10 cellular contexts compared by ENCODE assay signal in the genomic region with DNA sequence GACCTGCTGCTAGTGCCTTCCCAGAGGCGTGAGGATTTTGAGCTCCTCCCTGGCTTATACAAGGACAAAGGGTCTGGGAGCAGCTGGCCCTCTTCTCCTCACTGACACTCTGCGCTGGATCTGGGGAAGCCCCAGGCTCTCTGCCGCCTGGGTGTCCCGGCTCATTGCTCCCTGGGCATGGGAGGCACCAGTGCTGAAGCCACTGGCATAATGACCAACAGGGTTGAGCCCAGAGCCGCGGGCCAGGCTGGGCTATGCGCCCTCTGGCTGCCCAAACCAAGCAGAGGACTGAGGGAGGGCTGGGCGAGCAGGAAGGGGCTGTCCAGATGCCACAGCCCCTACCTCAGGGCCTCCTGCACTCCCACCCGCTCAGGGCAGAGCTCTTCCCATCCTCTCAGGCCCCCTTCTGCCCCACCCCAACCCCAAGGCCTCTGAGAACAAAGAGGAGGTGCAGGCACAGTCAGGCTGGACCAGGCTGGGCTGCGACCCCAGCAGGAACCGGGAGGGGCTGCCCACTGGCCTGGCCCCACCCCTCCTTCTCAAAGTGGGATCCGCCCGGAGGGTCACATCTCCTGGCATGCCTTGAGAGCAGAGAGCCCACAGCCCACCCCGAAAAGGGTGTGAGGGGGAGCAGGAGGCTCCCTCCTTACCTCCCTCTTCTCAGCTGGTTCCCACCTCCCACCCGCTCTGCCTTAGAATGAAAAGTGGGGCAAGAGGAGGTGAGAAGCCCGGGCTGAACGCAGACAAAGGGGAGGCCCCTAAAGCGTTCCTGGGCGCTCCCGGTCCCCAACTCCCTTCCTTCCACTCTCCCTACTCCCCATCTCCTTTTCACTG. TPM values are rescaled to one million over a fixed set of nuclear protein-coding genes. Genes with fewer than 3 reads are reported as not detected.
A peak's percentile ranks its signal among the peaks of the same experiment; 100 is the strongest.
DNase-seq lines count a peak whose midpoint lies in the region; ATAC-seq and TF ChIP-seq lines count a peak whose summit lies in the region.
"Had no signal": no experiment of that assay in that cellular context is flagged by ENCODE, and none has a peak within 500 bp of the region (broad histone marks: within the 10 kb centered on the region; RNA-seq: fewer than 3 reads in every experiment).

No MANE protein-coding gene starts in this region.

- DNase-seq in CMK (ENCODE audit: low read depth) (peak; percentile 47), PC-3 (no peak), globus pallidus (ENCODE audit: low spot score) (peak; percentile 83), occipital lobe (lab: John Stamatoyannopoulos, UW) (peak; percentile 40)
- no peak for DNase-seq in activated CD8-positive, alpha-beta memory T cell treated with anti-CD3 and anti-CD28 coated beads, Interleukin-2, amount 10 ng/mL, durations not matched to agents 7 days and 5 days
- no peak for DNase-seq in naive thymus-derived CD8-positive, alpha-beta T cell
- no peak for DNase-seq in activated CD4-positive, CD25-positive, alpha-beta regulatory T cell (lab: John Stamatoyannopoulos, UW)

- no peaks in the 10 kb centered on the region for H3F3A ChIP-seq in PC-3 (ENCODE audit: low read length, unreplicated experiment)

- H2AFZ ChIP-seq in PC-3 (ENCODE audit: low read length), result no peak overlapping the region

- no peaks in the 10 kb centered on the region for H4K20me1 ChIP-seq in PC-3 (ENCODE audit: low read length)

- H3K9me2 ChIP-seq in PC-3 (replicated peaks; ENCODE audit: low read length), result no peaks in the 10 kb centered on the region

- TF ChIP-seq CTCF in PC-3 (conservative IDR thresholded peaks at IDR 0.05; ENCODE audit: low read depth, low read length), result 0 out of 2 replicates have a peak, but pooled peaks have one; percentile 17

- no peak overlapping the region for H3K4me3 Mint-ChIP-seq in activated CD8-positive, alpha-beta memory T cell treated with anti-CD3 and anti-CD28 coated beads, Interleukin-2, amount 10 ng/mL, durations not matched to agents 7 days and 5 days
- H3K4me3 Mint-ChIP-seq in naive thymus-derived CD8-positive, alpha-beta T cell, result peak overlapping the region in 2 of 10 donors; percentile 49 to 55
- H3K4me3 Mint-ChIP-seq: activated naive CD8-positive, alpha-beta T cell had no signal

- 0 out of 2 replicates have a peak, but pooled peaks have one; percentile 8 for ATAC-seq in PC-3
- no peak for ATAC-seq in activated CD8-positive, alpha-beta memory T cell treated with anti-CD3 and anti-CD28 coated beads, Interleukin-2, amount 10 ng/mL, durations not matched to agents 7 days and 5 days
- ATAC-seq in naive thymus-derived CD8-positive, alpha-beta T cell, result no peak
- no peak for ATAC-seq in HG03095 (IDR thresholded peaks at IDR 0.05; ENCODE audit: unreplicated experiment)

- H3K4me1 ChIP-seq in PC-3 (ENCODE audit: insufficient read depth, low read length), result 0 out of 2 replicates have a peak, but pooled peaks cover 4% of the 10 kb centered on the region

- H3K9ac ChIP-seq in PC-3 (ENCODE audit: low read length), result no peak overlapping the region

- no peak overlapping the region for H3K27ac ChIP-seq in PC-3 (ENCODE audit: low read length)

- H3K4me1 Mint-ChIP-seq in activated CD8-positive, alpha-beta memory T cell treated with anti-CD3 and anti-CD28 coated beads, Interleukin-2, amount 10 ng/mL, durations not matched to agents 7 days and 5 days, result peaks cover 9% of the 10 kb centered on the region
- H3K4me1 Mint-ChIP-seq in naive thymus-derived CD8-positive, alpha-beta T cell, result peaks cover 6 to 17% (median 12%) of the 10 kb centered on the region in 4 donors

- no peak overlapping the region for H3K4me3 ChIP-seq in PC-3 (ENCODE audit: low read length)

- CTCF ChIA-PET in PC-3 (lab: Charles Lee), result no interaction called here
- CTCF ChIA-PET in activated CD8-positive, alpha-beta memory T cell treated with anti-CD3 and anti-CD28 coated beads, Interleukin-2, amount 10 ng/mL, durations not matched to agents 7 days and 5 days (lab: Charles Lee), result interaction anchor here (0.9 kb wide), 1 partner anchor 11 kb away, joined by 3 read pairs; no protein-coding TSS in a partner anchor

- POLR2A ChIA-PET in PC-3 (lab: Charles Lee; ENCODE audit: unreplicated experiment), result no interaction called here
- POLR2A ChIA-PET in naive thymus-derived CD8-positive, alpha-beta T cell (lab: Charles Lee), result no interaction called here

- H3K27me3 Mint-ChIP-seq in activated CD8-positive, alpha-beta memory T cell treated with anti-CD3 and anti-CD28 coated beads, Interleukin-2, amount 10 ng/mL, durations not matched to agents 7 days and 5 days, result peaks cover 64% of the 10 kb centered on the region
- peaks cover 25 to 51% (median 34%) of the 10 kb centered on the region in 5 donors for H3K27me3 Mint-ChIP-seq in naive thymus-derived CD8-positive, alpha-beta T cell

- intact Hi-C loops in PC-3 (cut with micrococcal nuclease), result loop anchor here (5.0 kb wide), 1 partner anchor 514 kb away; no protein-coding TSS in a partner anchor

- H3K36me3 Mint-ChIP-seq in activated CD8-positive, alpha-beta memory T cell treated with anti-CD3 and anti-CD28 coated beads, Interleukin-2, amount 10 ng/mL, durations not matched to agents 7 days and 5 days, result no peaks in the 10 kb centered on the region
- no peaks in the 10 kb centered on the region for H3K36me3 Mint-ChIP-seq in naive thymus-derived CD8-positive, alpha-beta T cell
- H3K36me3 Mint-ChIP-seq: activated naive CD8-positive, alpha-beta T cell had no signal

- H3K79me2 ChIP-seq in PC-3 (ENCODE audit: low read length), result no peaks in the 10 kb centered on the region

- no TSS peak for BruUV-seq in PC-3 (replicated peaks; lab: Mats Ljungman, UMichigan)

- H3K4me2 ChIP-seq in PC-3 (ENCODE audit: low read length), result no peak overlapping the region

- H3K36me3 ChIP-seq in PC-3 (ENCODE audit: low read depth, low read length), result no peaks in the 10 kb centered on the region

- H3K9me3 ChIP-seq in PC-3 (ENCODE audit: low read length), result no peaks in the 10 kb centered on the region

- no peak overlapping the region for H3K27ac Mint-ChIP-seq in activated CD8-positive, alpha-beta memory T cell treated with anti-CD3 and anti-CD28 coated beads, Interleukin-2, amount 10 ng/mL, durations not matched to agents 7 days and 5 days
- no peak overlapping the region for H3K27ac Mint-ChIP-seq in naive thymus-derived CD8-positive, alpha-beta T cell
- H3K27ac Mint-ChIP-seq: activated naive CD8-positive, alpha-beta T cell had no signal

- peaks cover 23% of the 10 kb centered on the region for H3K27me3 ChIP-seq in PC-3 (ENCODE audit: low read length)

- H3K9me3 Mint-ChIP-seq in activated CD8-positive, alpha-beta memory T cell treated with anti-CD3 and anti-CD28 coated beads, Interleukin-2, amount 10 ng/mL, durations not matched to agents 7 days and 5 days (ENCODE audit: low read depth), result no peaks in the 10 kb centered on the region
- peaks cover 0 to 1% (median 0%) of the 10 kb centered on the region in 9 donors for H3K9me3 Mint-ChIP-seq in naive thymus-derived CD8-positive, alpha-beta T cell

RNA-seq across cellular contexts. Expression of gene LINGO1, which starts 1.5 kb away (rescaled TPM):
- total RNA-seq in PC-3 (2014; rRNA removed) (not detected in 2 replicates), occipital lobe (45.7 TPM)
- not detected for total RNA-seq in activated CD8-positive, alpha-beta memory T cell treated with anti-CD3 and anti-CD28 coated beads, Interleukin-2, amount 10 ng/mL, durations not matched to agents 7 days and 5 days
- total RNA-seq in naive thymus-derived CD8-positive, alpha-beta T cell, result not detected
- not detected for polyA plus RNA-seq in naive thymus-derived CD8-positive, alpha-beta T cell
- polyA plus RNA-seq: keratinocyte had no signal

Comparison
In these comparisons a context has a peak if more than half of its experiments do, and no peak if none do; other contexts are left out.
1. DNase-seq: peak in CMK (single experiment), globus pallidus (single experiment) and occipital lobe (single experiment); none in PC-3 (single experiment), activated CD8-positive, alpha-beta memory T cell treated with anti-CD3 and anti-CD28 coated beads, Interleukin-2, amount 10 ng/mL, durations not matched to agents 7 days and 5 days (single experiment), naive thymus-derived CD8-positive, alpha-beta T cell (0 of 10) and activated CD4-positive, CD25-positive, alpha-beta regulatory T cell (0 of 4).
2. RNA of gene LINGO1, which starts 1.5 kb away (total RNA-seq): 45.7 TPM in occipital lobe (single experiment); not detected in activated CD8-positive, alpha-beta memory T cell treated with anti-CD3 and anti-CD28 coated beads, Interleukin-2, amount 10 ng/mL, durations not matched to agents 7 days and 5 days, not detected in PC-3 and not detected in naive thymus-derived CD8-positive, alpha-beta T cell; every median in the first group is over 10 times any median in the second.